ENCODE assay signal across 26 cellular contexts in genomic region chr11:32107647-32108046, GRCh38. TPM values are rescaled to one million over a fixed set of nuclear protein-coding genes. Genes with fewer than 3 reads are reported as not detected.
DNase-seq lines count a peak whose midpoint lies in the region; ATAC-seq, FAIRE-seq and TF ChIP-seq lines count a peak whose summit lies in the region.
"Had no signal": no experiment of that assay in that cellular context is flagged by ENCODE, and none has a peak within 500 bp of the region (broad histone marks: within the 10 kb centered on the region; RNA-seq: fewer than 3 reads in every experiment).

No MANE protein-coding gene starts in this region.

- H4K20me1 ChIP-seq in GM12878 (ENCODE audit: control insufficient read depth, insufficient read depth), result no peaks in the 10 kb centered on the region

- peaks cover 4% of the 10 kb centered on the region; the same call in 1 of the 2 replicates for H3K79me2 ChIP-seq in GM12878 (ENCODE audit: control insufficient read depth, insufficient read depth, low read length)

- H3K36me3 ChIP-seq in GM12878 (ENCODE audit: control insufficient read depth in 2 of 2, insufficient read depth in 2 of 2, low read length in 1 of 2), result peaks cover 0 to 12% of the 10 kb centered on the region in 2 experiments; a peak in 3 of 4 replicates
- H3K36me3 ChIP-seq in stomach, result peaks cover 0 to 32% (median 26%) of the 10 kb centered on the region in 4 donors
- H3K36me3 ChIP-seq: BE2C had no signal

- in situ Hi-C loops in GM12878 (cut with MboI), result no loop called here

- BruUV-seq in GM12878 (replicated peaks; lab: Mats Ljungman, UMichigan), result no TSS peak

- POLR2A ChIA-PET in GM12878 (lab: Charles Lee), result interaction anchor here (1.6 kb wide), 1 partner anchor 46 kb away, joined by 6 read pairs; no protein-coding TSS in a partner anchor

- CTCF ChIA-PET in GM12878 (lab: Yijun Ruan, JAX), result interaction anchor here (0.7 to 1.7 kb wide), 3 partner anchors 11 to 596 kb away, joined by 3 to 5 read pairs (median 4); no protein-coding TSS in a partner anchor

- H3K4me1 ChIP-seq in GM12878 (ENCODE audit: control insufficient read depth, insufficient read depth, low read length) (peaks cover 22% of the 10 kb centered on the region), stomach (peaks cover 0 to 9% (median 7%) of the 10 kb centered on the region in 4 donors)
- H3K4me1 ChIP-seq: BE2C had no signal

- H3K9ac ChIP-seq in GM12878 (ENCODE audit: control insufficient read depth, insufficient read depth, low read length), result no peak overlapping the region; the same call in 1 of the 2 replicates
- H3K9ac ChIP-seq: SK-N-SH had no signal

- H3K4me3 ChIP-seq in GM12878 (no peak overlapping the region), stomach (no peak overlapping the region)

- peak; percentile 28 for TF ChIP-seq POLR2A in GM18505 (IDR thresholded peaks at IDR 0.05; ENCODE audit: borderline replicate concordance, extremely low read depth, insufficient read depth, insufficient read length)
- no peak for TF ChIP-seq POLR2A in GM12878 (IDR thresholded peaks at IDR 0.05; ENCODE audit: low read depth, low read length)
- TF ChIP-seq POLR2A in stomach (IDR thresholded peaks at IDR 0.05), result no peak

- 22% methylated on average over 6 of the region's 6 CpGs for WGBS in GM12878 (ENCODE audit: insufficient coverage, insufficient replicate concordance, low lambda C conversion rate, missing lambda C conversion rate)
- WGBS in stomach, 5 donors, result 81 to 87% (median 85%) methylated on average over 6 of the region's 6 CpGs

- H3K27me3 ChIP-seq in GM12878 (replicated peaks in 1 of 2; ENCODE audit: control insufficient read depth in 2 of 2, insufficient read depth in 2 of 2, low read length in 1 of 2) (no peaks in the 10 kb centered on the region), stomach (no peaks in the 10 kb centered on the region)
- H3K27me3 ChIP-seq: BE2C had no signal

- ATAC-seq in GM18505 (IDR thresholded peaks at IDR 0.05; ENCODE audit: unreplicated experiment) (no peak), GM19463 (IDR thresholded peaks at IDR 0.05; ENCODE audit: unreplicated experiment) (peak; percentile 21), GM12878 (peak; percentile 24; the same call in 1 of the 3 replicates)
- ATAC-seq: HCT116, HepG2, PC-3 had no signal

- DNase-seq in DMS 273 (lab: John Stamatoyannopoulos, UW; ENCODE audit: unreplicated experiment) (peak; percentile 3), DMS 273 treated with DMSO at 0.1 percent for 48 hours (lab: John Stamatoyannopoulos, UW) (no peak), GM12878 (ENCODE audit: low read depth, low spot score) (peak; percentile 36), stomach (no peak), retina (no peak), cortex of kidney (lab: John Stamatoyannopoulos, UW) (no peak)
- DNase-seq: BE2C; CD8-positive, alpha-beta memory T cell; DMS153; DND-41; Karpas-422; NCI-H1092; NCI-H1436 treated with DMSO at 0.1 percent for 48 hours; NCI-H187 treated with DMSO at 0.1 percent for 48 hours; NCI-H2171 treated with DMSO at 0.1 percent for 48 hours; NCI-H526; NCI-H82; NK-92 treated with Interleukin-12 subunit alpha and Interleukin-12 subunit beta, amount 100 ng/mL, for 24 hours; PC-3; SK-N-SH; SW 1271 had no signal

- no peak for TF ChIP-seq RAD21 in GM12878 (IDR thresholded peaks at IDR 0.05; ENCODE audit: insufficient read depth, low read depth, low read length)

- H2AFZ ChIP-seq in GM12878 (ENCODE audit: control insufficient read depth, low read depth, low read length), result no peak overlapping the region; the same call in 1 of the 2 replicates

- SMC1A ChIA-PET in GM12878 (lab: Charles Lee; ENCODE audit: uncharacterized antibody, unreplicated experiment), result interaction anchor here (0.6 to 2.6 kb wide), 6 partner anchors 10 to 687 kb away, joined by 3 to 7 read pairs (median 4); no protein-coding TSS in a partner anchor

- H3K27ac ChIP-seq in GM12878 (ENCODE audit: control insufficient read depth, insufficient read depth), result peak overlapping the region; percentile 82
- H3K27ac ChIP-seq in stomach, result no peak overlapping the region
- H3K27ac ChIP-seq: 22Rv1 had no signal

- TF ChIP-seq EP300 in GM12878 (IDR thresholded peaks at IDR 0.05; ENCODE audit: borderline replicate concordance in 1 of 2, control insufficient read depth in 1 of 2, low read depth in 2 of 2, low read length in 2 of 2) (0 out of 4 replicates have a peak, but pooled peaks of 1 of the 2 experiments have one; percentile 8), stomach (IDR thresholded peaks at IDR 0.05) (no peak)

- RAD21 ChIA-PET in GM12878 (lab: Charles Lee; ENCODE audit: unreplicated experiment), result interaction anchor here (1.3 to 3.0 kb wide), 2 partner anchors 46 to 64 kb away, joined by 5 to 16 read pairs; no protein-coding TSS in a partner anchor

- H3K4me2 ChIP-seq in GM12878 (ENCODE audit: control insufficient read depth, insufficient read depth), result peak overlapping the region; percentile 6; the same call in 1 of the 2 replicates
- H3K4me2 ChIP-seq: SK-N-SH had no signal

- H3K9me3 ChIP-seq in GM12878 (replicated peaks; ENCODE audit: control insufficient read depth, insufficient read depth, low read length) (no peaks in the 10 kb centered on the region), stomach (no peaks in the 10 kb centered on the region)
- H3K9me3 ChIP-seq: BE2C, SK-N-SH had no signal

- no peak for FAIRE-seq in GM12878 (lab: Jason Lieb, UNC)
- FAIRE-seq: HepG2 had no signal

- TF ChIP-seq CTCF in GM12878 (IDR thresholded peaks at IDR 0.05 in 2 of 3, conservative IDR thresholded peaks at IDR 0.05 in 1 of 3; ENCODE audit: control insufficient read depth in 2 of 3, extremely low read depth in 1 of 3, insufficient read depth in 1 of 3, low read depth in 3 of 3, low read length in 3 of 3), result no peak
- no peak for TF ChIP-seq CTCF in stomach (IDR thresholded peaks at IDR 0.05)

- intact Hi-C loops in GM12878 (cut with micrococcal nuclease; ENCODE audit: unreplicated experiment) (loop anchor here (1.0 to 2.0 kb wide), 3 partner anchors 15 to 65 kb away; no protein-coding TSS in a partner anchor), stomach (cut with DNase I; ENCODE audit: low total_unique reads) (no loop called here)

TF ChIP-seq in GM12878, 131 proteins besides CTCF, POLR2A, EP300 and RAD21 (continues in another document):
- TF ChIP-seq ZSCAN29 (IDR thresholded peaks at IDR 0.05) (no peak), ZBED1 (IDR thresholded peaks at IDR 0.05; ENCODE audit: borderline replicate concordance) (no peak), SIN3A (IDR thresholded peaks at IDR 0.05; ENCODE audit: low read depth, low read length) (no peak), BMI1 (IDR thresholded peaks at IDR 0.05; ENCODE audit: borderline replicate concordance) (no peak), MLLT1 (IDR thresholded peaks at IDR 0.05) (peak; percentile 68; the same call in 1 of the 2 replicates), RFX5 (IDR thresholded peaks at IDR 0.05; ENCODE audit: low read depth, low read length) (no peak), SUPT20H (IDR thresholded peaks at IDR 0.05; ENCODE audit: borderline replicate concordance, control insufficient read depth, low read depth, low read length) (no peak), IKZF2 (IDR thresholded peaks at IDR 0.05) (peak; percentile 62 to 68), BACH1 (IDR thresholded peaks at IDR 0.05; ENCODE audit: borderline replicate concordance) (no peak), POLR2AphosphoS5 (IDR thresholded peaks at IDR 0.05; ENCODE audit: low read length) (peak; percentile 64; the same call in 1 of the 2 replicates), BCL3 (IDR thresholded peaks at IDR 0.05; ENCODE audit: borderline replicate concordance, insufficient read depth, low read depth, low read length, poor library complexity, severe bottlenecking) (no peak), RUNX3 (IDR thresholded peaks at IDR 0.05; ENCODE audit: low read length) (peak; percentile 68)

RNA-seq across cellular contexts. Expression of gene RCN1, which starts 16.8 kb away (rescaled TPM):
- total RNA-seq in GM12878 (2013; cell fraction: nucleolus; rRNA removed), result 72.5 and 78.0 TPM in 2 replicates
- total RNA-seq in GM12878 (2014; rRNA removed), result 50.2 and 54.7 TPM in 2 replicates
- total RNA-seq in GM12878 (2014; rRNA removed; fragmentation: Illumina TruSeq; extraction: Trizol), result 61.1 and 61.5 TPM in 2 replicates
- total RNA-seq in GM12878 (2021), result 51.2 and 52.8 TPM in 2 replicates
- polyA plus RNA-seq in GM12878 (2011; ENCODE audit: low read depth), result 35.9 TPM
- 73.1 and 103 TPM in 2 replicates for polyA plus RNA-seq in GM12878 (2011; rRNA removed)
- polyA plus RNA-seq in GM12878 (2011; cell fraction: cytosol; rRNA removed), result 25.5 and 27.0 TPM in 2 replicates
- polyA plus RNA-seq in GM12878 (2011; cell fraction: nucleus; rRNA removed), result 42.9 and 49.0 TPM in 2 replicates
- 50.1 and 52.4 TPM in 2 replicates for polyA plus RNA-seq in GM12878 (2012)
- 62.5 and 86.8 TPM in 2 replicates for polyA plus RNA-seq in GM12878 (2014; fragmentation: Illumina TruSeq; extraction: Trizol)
- polyA plus RNA-seq in GM12878 (2014; fragmentation: Nextera tagmentation; extraction: Ambion mirVana), result 10 to 100 TPM; 17.6 to 37.4 TPM
- polyA plus RNA-seq in GM12878 (2014; rRNA removed), result 44.1 and 49.5 TPM in 2 replicates
- polyA plus RNA-seq in GM12878 (2016; fragmentation: Nextera tagmentation; extraction: Ambion mirVana), result 10 to 100 TPM; 70.9 to 76.7 TPM
- polyA minus RNA-seq in GM12878 (2011; rRNA and poly(A)+ RNA removed), result 24.5 and 33.3 TPM in 2 replicates
- polyA minus RNA-seq in GM12878 (2011; cell fraction: cytosol; rRNA and poly(A)+ RNA removed), result 19.1 and 21.6 TPM in 2 replicates
- polyA minus RNA-seq in GM12878 (2011; cell fraction: nucleus; rRNA and poly(A)+ RNA removed), result 18.5 and 26.6 TPM in 2 replicates
- total RNA-seq in stomach, result 10 to 100 TPM in 4 of 5 donors, 1 to 10 TPM in 1; 3.5 to 91.1 (median 44.6) TPM
- 10 to 100 TPM; 21.8 to 37.8 (median 24.5) TPM for polyA plus RNA-seq in stomach

Comparison
In these comparisons a context has a peak if more than half of its experiments do, and no peak if none do; other contexts are left out.
1. DNase-seq: peak in DMS 273 (single experiment) and GM12878 (single experiment); none in DMS 273 treated with DMSO at 0.1 percent for 48 hours (single experiment), stomach (single experiment), retina (single experiment) and cortex of kidney (single experiment).